10 cellular contexts compared by ENCODE assay signal in genomic region chr3:5826467-5826866, GRCh38.
"Had no signal": no experiment of that assay in that cellular context is flagged by ENCODE, and none has a peak within 500 bp of the region (broad histone marks: within the 10 kb centered on the region; RNA-seq: fewer than 3 reads in every experiment).

No MANE protein-coding gene starts in this region.

- DNase-seq: GM23248, GOT3, H7, HFFc6, IMR-90, Karpas-422, KBM-7 had no signal

- H3K36me3 ChIP-seq: HAP-1 had no signal

- H2AFZ ChIP-seq: GM23248 had no signal

- H3K9ac ChIP-seq: GM23248, KMS-11 had no signal

- H3K4me3 ChIP-seq: GM23248, HAP-1 had no signal

- H3K4me1 ChIP-seq: HAP-1 had no signal

- H3K4me2 ChIP-seq: KMS-11 had no signal

- ATAC-seq: HCT116 had no signal

- H3K27ac ChIP-seq: GM23248, KMS-11 had no signal
